In the genomic region with DNA sequence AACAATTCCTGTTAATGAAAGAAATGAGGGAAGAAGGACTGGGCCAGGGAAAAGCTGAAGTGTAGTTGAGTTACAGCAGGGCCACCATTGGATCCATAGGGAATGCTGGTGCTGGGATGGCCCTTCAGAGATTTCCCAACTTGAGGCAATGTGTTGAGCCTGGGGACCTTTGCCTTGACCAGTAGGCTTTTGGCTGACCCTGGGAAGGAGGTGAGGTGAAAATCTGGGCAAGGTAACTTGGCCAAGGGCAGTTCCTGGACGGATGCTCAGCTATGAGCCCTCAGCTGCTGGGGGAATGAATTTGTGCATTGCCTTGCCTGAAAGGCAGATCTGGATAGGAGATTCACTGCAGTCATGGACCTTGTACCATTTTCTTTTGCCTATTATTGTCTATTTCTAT, we compare ENCODE assay signal across 11 cellular contexts. TPM values are rescaled to one million over a fixed set of nuclear protein-coding genes. Genes with fewer than 3 reads are reported as not detected.
DNase-seq lines count a peak whose midpoint lies in the region; ATAC-seq, FAIRE-seq and TF ChIP-seq lines count a peak whose summit lies in the region.
"Had no signal": no experiment of that assay in that cellular context is flagged by ENCODE, and none has a peak within 500 bp of the region (broad histone marks: within the 10 kb centered on the region; RNA-seq: fewer than 3 reads in every experiment).

No MANE protein-coding gene starts in this region.

- H2AFZ ChIP-seq in GM12878 (ENCODE audit: control insufficient read depth, low read depth, low read length) (peak overlapping the region; percentile 94), trophoblast cell (ENCODE audit: insufficient read depth, low read length, poor library complexity) (no peak overlapping the region)

- POLR2A ChIA-PET in GM12878 (lab: Charles Lee): interaction anchor here (1.0 to 1.7 kb wide), 2 partner anchors 10 to 46 kb away, joined by 3 read pairs; no protein-coding TSS in a partner anchor

- H3K9me3 ChIP-seq in GM12878 (replicated peaks; ENCODE audit: control insufficient read depth, insufficient read depth, low read length): no peaks in the 10 kb centered on the region
- H3K9me3 ChIP-seq in trophoblast cell (ENCODE audit: insufficient read depth, low read depth, low read length): no peaks in the 10 kb centered on the region
- H3K9me3 ChIP-seq: Peyer's patch, stomach had no signal

- no TSS peak for BruUV-seq in GM12878 (replicated peaks; lab: Mats Ljungman, UMichigan)

- no peak for TF ChIP-seq CTCF in GM12878 (IDR thresholded peaks at IDR 0.05 in 2 of 3, conservative IDR thresholded peaks at IDR 0.05 in 1 of 3; ENCODE audit: control insufficient read depth in 2 of 3, extremely low read depth in 1 of 3, insufficient read depth in 1 of 3, low read depth in 3 of 3, low read length in 3 of 3)

- no peak overlapping the region for H3K18ac ChIP-seq in trophoblast cell (ENCODE audit: low read length)

- H2BK12ac ChIP-seq in trophoblast cell (ENCODE audit: low read length): no peak overlapping the region

- FAIRE-seq in GM12878 (lab: Jason Lieb, UNC): no peak

- in situ Hi-C loops in GM12878 (cut with MboI): no loop called here

- TF ChIP-seq RAD21 in GM12878 (IDR thresholded peaks at IDR 0.05; ENCODE audit: insufficient read depth, low read depth, low read length): no peak

- no peak for DNase-seq in GM12878 (ENCODE audit: low read depth, low spot score)
- DNase-seq in cerebellar nuclear complex (lab: John Stamatoyannopoulos, UW): no peak
- DNase-seq in SK-N-DZ (ENCODE audit: low spot score): no peak
- no peak for DNase-seq in trophoblast cell
- DNase-seq in NCI-H774 (lab: John Stamatoyannopoulos, UW): no peak
- DNase-seq: NCI-H1092 treated with DMSO at 0.1 percent for 48 hours, Peyer's patch, stomach had no signal

- RAD21 ChIA-PET in GM12878 (lab: Charles Lee; ENCODE audit: unreplicated experiment): interaction anchor here (0.8 to 1.7 kb wide), 5 partner anchors 9 to 86 kb away, joined by 3 to 5 read pairs (median 4); no protein-coding TSS in a partner anchor

- H3K4me2 ChIP-seq in GM12878 (ENCODE audit: control insufficient read depth, insufficient read depth): peak overlapping the region; percentile 34; the same call in 1 of the 2 replicates
- no peak overlapping the region for H3K4me2 ChIP-seq in trophoblast cell (ENCODE audit: low read length)

- H4K12ac ChIP-seq in trophoblast cell (ENCODE audit: low read depth, low read length): no peak overlapping the region

- intact Hi-C loops in GM12878 (cut with micrococcal nuclease; ENCODE audit: unreplicated experiment): no loop called here

- no peaks in the 10 kb centered on the region for H3K79me2 ChIP-seq in GM12878 (ENCODE audit: control insufficient read depth, insufficient read depth, low read length)
- no peaks in the 10 kb centered on the region for H3K79me2 ChIP-seq in trophoblast cell (ENCODE audit: control insufficient read depth, insufficient read depth, low read length, poor library complexity)

- H3K4me3 ChIP-seq in GM12878: no peak overlapping the region
- H3K4me3 ChIP-seq in trophoblast cell (ENCODE audit: low read depth, low read length): no peak overlapping the region
- H3K4me3 ChIP-seq: Peyer's patch, stomach had no signal

- H3K27ac ChIP-seq in GM12878 (ENCODE audit: control insufficient read depth, insufficient read depth) (no peak overlapping the region), trophoblast cell (ENCODE audit: low read depth, low read length) (no peak overlapping the region)
- H3K27ac ChIP-seq: stomach had no signal

- H4K8ac ChIP-seq in trophoblast cell (ENCODE audit: low read depth, low read length): no peak overlapping the region

- H3K23ac ChIP-seq in trophoblast cell (ENCODE audit: low read length): no peak overlapping the region

- no peak overlapping the region for H2BK5ac ChIP-seq in trophoblast cell (ENCODE audit: low read depth, low read length, poor library complexity)

- WGBS in GM12878 (ENCODE audit: insufficient coverage, insufficient replicate concordance, low lambda C conversion rate, missing lambda C conversion rate): 31% methylated on average over 1 of the region's 1 CpG
- no CpG with 5 or more reads among the region's 1 CpG for WGBS in trophoblast cell (ENCODE audit: extremely low coverage, insufficient coverage, insufficient read length)

- H3K4me1 ChIP-seq in GM12878 (ENCODE audit: control insufficient read depth, insufficient read depth, low read length) (peaks cover 9% of the 10 kb centered on the region), trophoblast cell (ENCODE audit: control insufficient read depth in 1 of 2, insufficient read depth in 2 of 2, low read length in 2 of 2) (no peaks in the 10 kb centered on the region)
- H3K4me1 ChIP-seq: Peyer's patch had no signal

- H4K91ac ChIP-seq in trophoblast cell (ENCODE audit: low read depth, low read length): no peak overlapping the region

- H3K79me1 ChIP-seq in trophoblast cell (ENCODE audit: low read length): no peaks in the 10 kb centered on the region

- H2BK120ac ChIP-seq in trophoblast cell (ENCODE audit: insufficient read depth, low read length, poor library complexity): no peak overlapping the region

- no peaks in the 10 kb centered on the region for H3K27me3 ChIP-seq in GM12878 (replicated peaks in 1 of 2; ENCODE audit: control insufficient read depth in 2 of 2, insufficient read depth in 2 of 2, low read length in 1 of 2)
- H3K27me3 ChIP-seq in trophoblast cell (ENCODE audit: insufficient read depth, low read length): no peaks in the 10 kb centered on the region
- H3K27me3 ChIP-seq: Peyer's patch, stomach had no signal

- H3K14ac ChIP-seq in trophoblast cell (ENCODE audit: low read length): no peak overlapping the region

- CTCF ChIA-PET in GM12878 (lab: Yijun Ruan, JAX): interaction anchor here (0.6 to 1.4 kb wide), 7 partner anchors 13 to 931 kb away, joined by 3 to 4 read pairs (median 3); no protein-coding TSS in a partner anchor

- ATAC-seq in GM18520 (IDR thresholded peaks at IDR 0.05; ENCODE audit: unreplicated experiment) (peak; percentile 18), GM21360 (IDR thresholded peaks at IDR 0.05; ENCODE audit: unreplicated experiment) (peak; percentile 30), HG03097 (IDR thresholded peaks at IDR 0.05; ENCODE audit: low FRiP score, unreplicated experiment) (peak; percentile 37), GM12878 (peak; percentile 60)

- SMC1A ChIA-PET in GM12878 (lab: Charles Lee; ENCODE audit: uncharacterized antibody, unreplicated experiment): interaction anchor here (1.2 to 2.6 kb wide), 7 partner anchors 8 to 155 kb away, joined by 3 to 12 read pairs (median 4); no protein-coding TSS in a partner anchor

- no peaks in the 10 kb centered on the region for H4K20me1 ChIP-seq in GM12878 (ENCODE audit: control insufficient read depth, insufficient read depth)

- H3K4ac ChIP-seq in trophoblast cell (ENCODE audit: low read depth, low read length): no peak overlapping the region

- H3K36me3 ChIP-seq in GM12878 (ENCODE audit: control insufficient read depth in 2 of 2, insufficient read depth in 2 of 2, low read length in 1 of 2) (no peaks in the 10 kb centered on the region), trophoblast cell (ENCODE audit: control insufficient read depth in 1 of 2, insufficient read depth in 2 of 2, low read length in 2 of 2) (peaks cover 0 to 5% of the 10 kb centered on the region in 2 experiments)
- H3K36me3 ChIP-seq: Peyer's patch had no signal

- no peak for TF ChIP-seq EP300 in GM12878 (IDR thresholded peaks at IDR 0.05; ENCODE audit: borderline replicate concordance in 1 of 2, control insufficient read depth in 1 of 2, low read depth in 2 of 2, low read length in 2 of 2)

- H2AK5ac ChIP-seq in trophoblast cell (ENCODE audit: low read length): no peak overlapping the region

- H3K9ac ChIP-seq in GM12878 (ENCODE audit: control insufficient read depth, insufficient read depth, low read length): no peak overlapping the region
- no peak overlapping the region for H3K9ac ChIP-seq in trophoblast cell (ENCODE audit: low read length)

- no peak for TF ChIP-seq POLR2A in GM12878 (IDR thresholded peaks at IDR 0.05; ENCODE audit: low read depth, low read length)

TF ChIP-seq in GM12878, 131 proteins besides CTCF, POLR2A, EP300 and RAD21:
- no peak for TF ChIP-seq RB1 (IDR thresholded peaks at IDR 0.05; ENCODE audit: borderline replicate concordance)
- TF ChIP-seq EED (IDR thresholded peaks at IDR 0.05; ENCODE audit: low read depth): no peak
- no peak for TF ChIP-seq TCF12 (IDR thresholded peaks at IDR 0.05; ENCODE audit: low read depth, low read length)

RNA-seq across cellular contexts. Expression of a gene that starts 20.4 kb away (rescaled TPM):
- total RNA-seq in GM12878 (2013; cell fraction: nucleolus; rRNA removed): 574 and 595 TPM in 2 replicates
- total RNA-seq in GM12878 (2014; rRNA removed) (33.0 and 38.6 TPM in 2 replicates), GM12878 (2014; rRNA removed; fragmentation: Illumina TruSeq; extraction: Trizol) (52.6 and 57.4 TPM in 2 replicates), GM12878 (2021) (29.2 and 33.2 TPM in 2 replicates)
- polyA plus RNA-seq in GM12878 (2011; ENCODE audit: low read depth): 19.2 TPM
- polyA plus RNA-seq in GM12878 (2011; rRNA removed) (37.6 and 43.7 TPM in 2 replicates), GM12878 (2014; fragmentation: Illumina TruSeq; extraction: Trizol) (41.9 and 49.9 TPM in 2 replicates), GM12878 (2014; fragmentation: Nextera tagmentation; extraction: Ambion mirVana) (1 to 10 TPM; 1.6 to 5.6 TPM), GM12878 (2014; rRNA removed) (17.5 and 18.0 TPM in 2 replicates), GM12878 (2016; fragmentation: Nextera tagmentation; extraction: Ambion mirVana) (10 to 100 TPM; 14.9 to 15.3 TPM)
- 27.9 and 41.4 TPM in 2 replicates for polyA plus RNA-seq in GM12878 (2011; cell fraction: cytosol; rRNA removed)
- 55.5 and 58.1 TPM in 2 replicates for polyA plus RNA-seq in GM12878 (2011; cell fraction: nucleus; rRNA removed)
- polyA plus RNA-seq in GM12878 (2012): 18.1 and 24.7 TPM in 2 replicates
- 173 and 300 TPM in 2 replicates for polyA minus RNA-seq in GM12878 (2011; rRNA and poly(A)+ RNA removed)
- 47.0 and 51.8 TPM in 2 replicates for polyA minus RNA-seq in GM12878 (2011; cell fraction: cytosol; rRNA and poly(A)+ RNA removed)
- 213 and 266 TPM in 2 replicates for polyA minus RNA-seq in GM12878 (2011; cell fraction: nucleus; rRNA and poly(A)+ RNA removed)
- 1.1 and 1.8 TPM in 2 replicates for polyA plus RNA-seq in SK-N-DZ (2014; cell fraction: cytosol; rRNA removed)
- polyA plus RNA-seq in SK-N-DZ (2014; cell fraction: nucleus; rRNA removed): 0.88 and 1.1 TPM in 2 replicates
- 23.2 and 24.1 TPM in 2 replicates for polyA plus RNA-seq in trophoblast cell (2013)
